ENCODE assay signal across 24 cellular contexts in genomic region chr1:21532992-21533534, GRCh38. TPM values are rescaled to one million over a fixed set of nuclear protein-coding genes. Genes with fewer than 3 reads are reported as not detected.
"Had no signal": no experiment of that assay in that cellular context is flagged by ENCODE, and none has a peak within 500 bp of the region (broad histone marks: within the 10 kb centered on the region; RNA-seq: fewer than 3 reads in every experiment).

No MANE protein-coding gene starts in this region.

- H3K27ac ChIP-seq: left ventricle myocardium inferior, ovary, right atrium auricular region, skin epidermis, tibial nerve, vagina had no signal

- H3K9me3 Mint-ChIP-seq: mesothelial cell of epicardium; naive B cell; natural killer cell treated with Interleukin-12 subunit alpha and Interleukin-12 subunit beta and Interleukin-15 and Interleukin-18, amount 100 ng/mL, for 72 hours; stimulated activated naive B cell treated with anti-CD40 and anti-IgM and Interleukin-4, amounts not matched to agents 10 μg/mL and 1 μg/mL and 100 μg/mL, for 72 hours; stimulated activated naive CD8-positive, alpha-beta T cell treated with anti-CD3 and anti-CD28 coated beads, Interleukin-15, Interleukin-2, amounts not matched to agents 100 ng/mL and 50 ng/mL, for 24 hours; type B pancreatic cell had no signal

- H3K27me3 ChIP-seq: ovary, right atrium auricular region, tibial nerve, vagina had no signal

- H3K4me1 Mint-ChIP-seq: immature natural killer cell had no signal

- H3K9me3 ChIP-seq: left ventricle myocardium inferior, ovary, right atrium auricular region, tibial nerve, vagina had no signal

- H3K27ac Mint-ChIP-seq: immature natural killer cell; mesothelial cell of epicardium; naive B cell; natural killer cell treated with Interleukin-12 subunit alpha and Interleukin-12 subunit beta and Interleukin-15 and Interleukin-18, amount 100 ng/mL, for 72 hours; progenitor cell of endocrine pancreas; stimulated activated naive B cell treated with anti-CD40 and anti-IgM and Interleukin-4, amounts not matched to agents 10 μg/mL and 1 μg/mL and 100 μg/mL, for 72 hours; stimulated activated naive CD8-positive, alpha-beta T cell treated with anti-CD3 and anti-CD28 coated beads, Interleukin-15, Interleukin-2, amounts not matched to agents 100 ng/mL and 50 ng/mL, for 24 hours; type B pancreatic cell had no signal

- FAIRE-seq: islet of Langerhans had no signal

- H3K4me3 ChIP-seq: left ventricle myocardium inferior, lung, ovary, right atrium auricular region, skin epidermis, tibial nerve, vagina had no signal

- H3K36me3 Mint-ChIP-seq: immature natural killer cell; mesothelial cell of epicardium; naive B cell; natural killer cell treated with Interleukin-12 subunit alpha and Interleukin-12 subunit beta and Interleukin-15 and Interleukin-18, amount 100 ng/mL, for 72 hours; stimulated activated naive B cell treated with anti-CD40 and anti-IgM and Interleukin-4, amounts not matched to agents 10 μg/mL and 1 μg/mL and 100 μg/mL, for 72 hours; type B pancreatic cell had no signal

- H3K4me3 Mint-ChIP-seq: immature natural killer cell; mesothelial cell of epicardium; naive B cell; natural killer cell treated with Interleukin-12 subunit alpha and Interleukin-12 subunit beta and Interleukin-15 and Interleukin-18, amount 100 ng/mL, for 72 hours; stimulated activated naive B cell treated with anti-CD40 and anti-IgM and Interleukin-4, amounts not matched to agents 10 μg/mL and 1 μg/mL and 100 μg/mL, for 72 hours; stimulated activated naive CD8-positive, alpha-beta T cell treated with anti-CD3 and anti-CD28 coated beads, Interleukin-15, Interleukin-2, amounts not matched to agents 100 ng/mL and 50 ng/mL, for 24 hours; type B pancreatic cell had no signal

- ATAC-seq: natural killer cell treated with Interleukin-12 subunit alpha and Interleukin-12 subunit beta and Interleukin-15 and Interleukin-18, amount 100 ng/mL, for 72 hours; sciatic nerve; stimulated activated naive B cell treated with anti-CD40 and anti-IgM and Interleukin-4, amounts not matched to agents 10 μg/mL and 1 μg/mL and 100 μg/mL, for 72 hours had no signal

- DNase-seq: hypothalamus; immature natural killer cell; left ventricle myocardium inferior; mesendoderm; naive B cell; ovary; stimulated activated CD4-positive, alpha-beta T cell treated with anti-CD3 and anti-CD28 coated beads, Interleukin-12 subunit alpha, Interleukin-12 subunit beta, amount 100 ng/mL, for 4 hours; stimulated activated CD4-positive, alpha-beta T cell treated with anti-CD3 and anti-CD28 coated beads, Interleukin-15, amount 100 ng/mL, for 24 hours; stimulated activated CD4-positive, alpha-beta T cell treated with anti-CD3 and anti-CD28 coated beads, Interleukin-2, amount 100 ng/mL, for 24 hours; stimulated activated CD4-positive, alpha-beta T cell treated with anti-CD3 and anti-CD28 coated beads, Interleukin-4, amount 100 ng/mL, for 1 hour; stimulated activated naive B cell treated with anti-CD40 and anti-IgM and Interleukin-4, amounts not matched to agents 10 μg/mL and 1 μg/mL and 100 μg/mL, for 72 hours; substantia nigra had no signal

- H3K36me3 ChIP-seq: left ventricle myocardium inferior, ovary, right atrium auricular region, tibial nerve, vagina had no signal

RNA-seq across cellular contexts. Expression of gene ALPL, which starts 23.8 kb away (rescaled TPM):
- total RNA-seq: natural killer cell treated with Interleukin-12 subunit alpha and Interleukin-12 subunit beta and Interleukin-15 and Interleukin-18, amount 100 ng/mL, for 72 hours had no signal
- polyA plus RNA-seq: immature natural killer cell had no signal
